ENCODE assay signal across 22 cellular contexts in the genomic region with DNA sequence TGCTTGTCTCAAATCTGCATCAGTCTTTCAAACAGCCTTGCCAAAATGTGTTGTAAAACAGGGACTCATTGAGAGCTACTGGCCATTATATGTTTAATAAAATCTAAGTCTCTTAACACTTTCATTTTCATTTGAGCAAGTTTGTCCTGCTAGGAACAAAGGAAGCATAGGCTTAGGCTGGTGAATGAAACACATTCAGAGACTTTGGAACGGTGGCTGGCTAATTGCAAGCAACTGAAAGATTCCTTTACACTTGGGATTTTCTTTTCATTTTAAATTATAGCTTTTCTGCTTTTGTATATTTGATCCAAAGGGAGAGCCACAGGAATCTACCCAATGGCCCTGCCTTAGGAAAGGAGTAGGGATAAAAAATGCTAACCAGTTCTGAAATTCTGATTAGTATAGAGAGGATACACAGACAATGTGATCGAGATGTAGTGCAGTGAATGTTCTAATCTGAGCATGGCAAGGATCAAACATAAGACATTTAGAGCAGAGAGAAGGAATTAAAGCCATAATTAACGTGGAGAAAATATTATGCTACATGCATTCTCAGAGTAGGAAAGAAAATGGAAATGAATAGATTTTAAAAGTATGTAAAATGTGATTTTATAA.
A peak's percentile ranks its signal among the peaks of the same experiment; 100 is the strongest.
DNase-seq lines count a peak whose midpoint lies in the region; ATAC-seq and TF ChIP-seq lines count a peak whose summit lies in the region.
"Had no signal": no experiment of that assay in that cellular context is flagged by ENCODE, and none has a peak within 500 bp of the region (broad histone marks: within the 10 kb centered on the region; RNA-seq: fewer than 3 reads in every experiment).

No MANE protein-coding gene starts in this region.

- WGBS in HUES64 = 91% methylated on average over 3 of the region's 3 CpGs

- H3K4me3 ChIP-seq in ACC112 (ENCODE audit: low read depth, low read length) (peak overlapping the region; percentile 61), HUES64 (ENCODE audit: low read length) (no peak overlapping the region), SU-DHL-6 (ENCODE audit: insufficient read depth, low read length, poor library complexity, severe bottlenecking) (no peak overlapping the region), neural cell (ENCODE audit: low read length) (no peak overlapping the region)
- H3K4me3 ChIP-seq: pancreas, sigmoid colon, testis, vagina had no signal

- H3K9ac ChIP-seq in HUES64 (ENCODE audit: low read depth, low read length) (no peak overlapping the region), SU-DHL-6 (ENCODE audit: low read length) (no peak overlapping the region), neural cell (ENCODE audit: low read length) (no peak overlapping the region)

- H3F3A ChIP-seq in SU-DHL-6 (ENCODE audit: insufficient read depth) = no peaks in the 10 kb centered on the region
- peaks cover 7% of the 10 kb centered on the region for H3F3A ChIP-seq in neural cell (ENCODE audit: insufficient read depth, low read length, poor library complexity, severe bottlenecking)

- TF ChIP-seq CTCF in SU-DHL-6 (IDR thresholded peaks at IDR 0.05; ENCODE audit: insufficient read depth, low read length, poor library complexity, severe bottlenecking) = no peak
- no peak for TF ChIP-seq CTCF in neural cell (IDR thresholded peaks at IDR 0.05; ENCODE audit: poor library complexity, severe bottlenecking)

- no peak overlapping the region for H3K4me2 ChIP-seq in SU-DHL-6 (ENCODE audit: low read depth, low read length, poor library complexity, severe bottlenecking)
- H3K4me2 ChIP-seq in neural cell (ENCODE audit: low read length) = no peak overlapping the region

- TF ChIP-seq RAD21 in neural cell (conservative IDR thresholded peaks at IDR 0.05) = no peak

- H3K27ac ChIP-seq in ACC112 (ENCODE audit: low read depth, low read length) = no peak overlapping the region
- H3K27ac ChIP-seq in HUES64 (ENCODE audit: low read depth, low read length) = peak overlapping the region; percentile 46; the same call in 1 of the 2 replicates
- no peak overlapping the region for H3K27ac ChIP-seq in SU-DHL-6 (ENCODE audit: low read depth, low read length)
- H3K27ac ChIP-seq in neural cell (ENCODE audit: low read length) = no peak overlapping the region
- H3K27ac ChIP-seq: pancreas, sigmoid colon, testis, vagina had no signal

- ATAC-seq in HG02973 (IDR thresholded peaks at IDR 0.05; ENCODE audit: unreplicated experiment) (no peak), HG03565 (IDR thresholded peaks at IDR 0.05; ENCODE audit: unreplicated experiment) (no peak)
- ATAC-seq: activated CD8-positive, alpha-beta T cell treated with anti-CD3 and anti-CD28 coated beads, Interleukin-2, amount 10 ng/mL, durations not matched to agents 7 days and 5 days; naive thymus-derived CD4-positive, alpha-beta T cell; Panc1; pancreas; stimulated activated naive B cell treated with anti-CD40 and anti-IgM and Interleukin-4, amounts not matched to agents 10 μg/mL and 1 μg/mL and 100 μg/mL, for 72 hours had no signal

- no peaks in the 10 kb centered on the region for H3K79me2 ChIP-seq in ACC112 (ENCODE audit: control insufficient read depth, insufficient read depth, low read length, unreplicated experiment)
- H3K79me2 ChIP-seq in SU-DHL-6 (ENCODE audit: insufficient read depth, low read length) = no peaks in the 10 kb centered on the region
- no peaks in the 10 kb centered on the region for H3K79me2 ChIP-seq in neural cell (replicated peaks; ENCODE audit: insufficient read depth, low read length)

- H3K27me3 ChIP-seq in ACC112 (ENCODE audit: insufficient read depth, low read length) (no peaks in the 10 kb centered on the region), HUES64 (ENCODE audit: insufficient read depth, low read length) (no peaks in the 10 kb centered on the region), SU-DHL-6 (ENCODE audit: low read length) (no peaks in the 10 kb centered on the region), neural cell (ENCODE audit: insufficient read depth, low read depth, low read length) (no peaks in the 10 kb centered on the region)
- H3K27me3 ChIP-seq: pancreas, sigmoid colon, testis, vagina had no signal

- TF ChIP-seq EP300 in neural cell (conservative IDR thresholded peaks at IDR 0.05; ENCODE audit: poor library complexity, severe bottlenecking) = no peak

- H3K9me2 ChIP-seq in SU-DHL-6 (replicated peaks; ENCODE audit: insufficient read depth, low read length) = no peaks in the 10 kb centered on the region
- no peaks in the 10 kb centered on the region for H3K9me2 ChIP-seq in neural cell (ENCODE audit: insufficient read depth, low read length)

- H2AFZ ChIP-seq in ACC112 (ENCODE audit: low read length, unreplicated experiment) (peak overlapping the region; percentile 72), SU-DHL-6 (ENCODE audit: low read depth, low read length, severe bottlenecking) (peak overlapping the region; percentile 9), neural cell (ENCODE audit: low read depth, low read length) (peak overlapping the region; percentile 53)

- no peak for DNase-seq in NCI-H1436 (lab: John Stamatoyannopoulos, UW)
- DNase-seq in activated CD4-positive, alpha-beta T cell treated with anti-CD3 and anti-CD28 coated beads for 48 hours = no peak
- DNase-seq: activated CD8-positive, alpha-beta T cell treated with anti-CD3 and anti-CD28 coated beads, Interleukin-2, amount 10 ng/mL, durations not matched to agents 7 days and 5 days; activated T-cell treated with anti-CD3 and anti-CD28 coated beads, Interleukin-2, amount 50 U/mL, for 1 hour; amygdala; CD4-positive, alpha-beta memory T cell; DMS79; naive thymus-derived CD4-positive, alpha-beta T cell; NCI-H1436 treated with DMSO at 0.1 percent for 48 hours; NCI-H526 treated with DMSO at 0.1 percent for 48 hours; pancreas; sigmoid colon; stimulated activated naive B cell treated with anti-CD40 and anti-IgM and Interleukin-4, amounts not matched to agents 10 μg/mL and 1 μg/mL and 100 μg/mL, for 72 hours; testis had no signal

- no peaks in the 10 kb centered on the region for H3K9me3 ChIP-seq in HUES64 (ENCODE audit: insufficient read depth, low read depth, low read length)
- H3K9me3 ChIP-seq in SU-DHL-6 (ENCODE audit: insufficient read depth, low read length) = no peaks in the 10 kb centered on the region
- no peaks in the 10 kb centered on the region for H3K9me3 ChIP-seq in neural cell (ENCODE audit: low read length)
- H3K9me3 ChIP-seq: pancreas, sigmoid colon, testis, vagina had no signal

- H3K36me3 ChIP-seq in ACC112 (ENCODE audit: insufficient read depth, low read length) (no peaks in the 10 kb centered on the region), HUES64 (ENCODE audit: insufficient read depth, low read length) (no peaks in the 10 kb centered on the region), SU-DHL-6 (ENCODE audit: low read length) (no peaks in the 10 kb centered on the region), neural cell (ENCODE audit: insufficient read depth, low read length) (no peaks in the 10 kb centered on the region)
- H3K36me3 ChIP-seq: pancreas, sigmoid colon, vagina had no signal

- H3K4me1 ChIP-seq in ACC112 (ENCODE audit: control insufficient read depth, insufficient read depth, low read length, unreplicated experiment) (no peaks in the 10 kb centered on the region), HUES64 (ENCODE audit: insufficient read depth, low read length) (no peaks in the 10 kb centered on the region; the same call in 1 of the 2 replicates)
- H3K4me1 ChIP-seq: pancreas, sigmoid colon, testis, vagina had no signal

- H4K20me1 ChIP-seq in SU-DHL-6 (ENCODE audit: low read depth, low read length) (no peaks in the 10 kb centered on the region), neural cell (ENCODE audit: insufficient read depth) (no peaks in the 10 kb centered on the region)

TF ChIP-seq in neural cell, 6 proteins besides CTCF, POLR2A, EP300 and RAD21:
- TF ChIP-seq SMC3 (conservative IDR thresholded peaks at IDR 0.05; ENCODE audit: poor library complexity) (no peak), EZH2 (IDR thresholded peaks at IDR 0.05; ENCODE audit: borderline replicate concordance, insufficient read depth, low read length, poor library complexity, severe bottlenecking) (no peak), POLR2AphosphoS5 (IDR thresholded peaks at IDR 0.05) (no peak), MXI1 (conservative IDR thresholded peaks at IDR 0.05; ENCODE audit: poor library complexity, severe bottlenecking) (no peak), TAF1 (IDR thresholded peaks at IDR 0.05; ENCODE audit: low read depth) (no peak)
- TF ChIP-seq, protein P1, sequence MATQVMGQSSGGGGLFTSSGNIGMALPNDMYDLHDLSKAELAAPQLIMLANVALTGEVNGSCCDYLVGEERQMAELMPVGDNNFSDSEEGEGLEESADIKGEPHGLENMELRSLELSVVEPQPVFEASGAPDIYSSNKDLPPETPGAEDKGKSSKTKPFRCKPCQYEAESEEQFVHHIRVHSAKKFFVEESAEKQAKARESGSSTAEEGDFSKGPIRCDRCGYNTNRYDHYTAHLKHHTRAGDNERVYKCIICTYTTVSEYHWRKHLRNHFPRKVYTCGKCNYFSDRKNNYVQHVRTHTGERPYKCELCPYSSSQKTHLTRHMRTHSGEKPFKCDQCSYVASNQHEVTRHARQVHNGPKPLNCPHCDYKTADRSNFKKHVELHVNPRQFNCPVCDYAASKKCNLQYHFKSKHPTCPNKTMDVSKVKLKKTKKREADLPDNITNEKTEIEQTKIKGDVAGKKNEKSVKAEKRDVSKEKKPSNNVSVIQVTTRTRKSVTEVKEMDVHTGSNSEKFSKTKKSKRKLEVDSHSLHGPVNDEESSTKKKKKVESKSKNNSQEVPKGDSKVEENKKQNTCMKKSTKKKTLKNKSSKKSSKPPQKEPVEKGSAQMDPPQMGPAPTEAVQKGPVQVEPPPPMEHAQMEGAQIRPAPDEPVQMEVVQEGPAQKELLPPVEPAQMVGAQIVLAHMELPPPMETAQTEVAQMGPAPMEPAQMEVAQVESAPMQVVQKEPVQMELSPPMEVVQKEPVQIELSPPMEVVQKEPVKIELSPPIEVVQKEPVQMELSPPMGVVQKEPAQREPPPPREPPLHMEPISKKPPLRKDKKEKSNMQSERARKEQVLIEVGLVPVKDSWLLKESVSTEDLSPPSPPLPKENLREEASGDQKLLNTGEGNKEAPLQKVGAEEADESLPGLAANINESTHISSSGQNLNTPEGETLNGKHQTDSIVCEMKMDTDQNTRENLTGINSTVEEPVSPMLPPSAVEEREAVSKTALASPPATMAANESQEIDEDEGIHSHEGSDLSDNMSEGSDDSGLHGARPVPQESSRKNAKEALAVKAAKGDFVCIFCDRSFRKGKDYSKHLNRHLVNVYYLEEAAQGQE (IDR thresholded peaks at IDR 0.05; ENCODE audit: borderline replicate concordance) = no peak

Comparison
In these comparisons a context has a peak if more than half of its experiments do, and no peak if none do; other contexts are left out.
1. H2AFZ ChIP-seq: peak in every context shown above with its lines; median percentile 72 in ACC112; 53 in neural cell; 9 in SU-DHL-6.